21 cellular contexts compared by ENCODE assay signal in the genomic region with DNA sequence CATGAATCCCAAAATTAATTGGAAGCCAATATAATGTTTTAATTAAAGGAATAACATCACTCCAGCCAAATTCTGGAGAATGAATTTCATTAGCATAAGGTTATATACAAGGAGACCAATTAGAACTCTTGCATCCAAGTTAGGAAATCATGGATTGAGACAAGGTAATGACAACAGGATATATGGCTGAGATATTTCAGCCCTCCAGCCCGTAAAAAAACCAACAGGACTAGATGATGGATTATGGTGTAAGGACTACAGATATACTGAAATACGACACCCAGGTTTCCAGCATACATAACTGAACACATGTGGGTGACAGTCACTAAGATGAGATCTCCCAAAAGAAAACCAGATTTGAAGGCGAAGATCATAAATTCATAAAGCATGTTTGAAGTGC.
"Had no signal": no experiment of that assay in that cellular context is flagged by ENCODE, and none has a peak within 500 bp of the region (broad histone marks: within the 10 kb centered on the region; RNA-seq: fewer than 3 reads in every experiment).

No MANE protein-coding gene starts in this region.

- H3K27me3 ChIP-seq: brain microvascular endothelial cell, dorsolateral prefrontal cortex had no signal

- DNase-seq: activated CD4-positive, alpha-beta memory T cell treated with anti-CD3 and anti-CD28 coated beads, Interleukin-2, amount 10 ng/mL, durations not matched to agents 7 days and 5 days; activated CD4-positive, alpha-beta T cell treated with anti-CD3 and anti-CD28 coated beads for 1 hour; activated CD4-positive, alpha-beta T cell treated with anti-CD3 and anti-CD28 coated beads for 4 hours; activated CD4-positive, alpha-beta T cell treated with anti-CD3 and anti-CD28 coated beads, Interleukin-2, amount 10 ng/mL, durations not matched to agents 7 days and 5 days; activated CD4-positive, alpha-beta T cell treated with anti-CD3 and anti-CD28 coated beads, Interleukin-2, amount 50 U/mL, for 4 hours; activated CD8-positive, alpha-beta memory T cell treated with anti-CD3 and anti-CD28 coated beads, Interleukin-2, amount 50 U/mL, for 48 hours; activated gamma-delta T cell; activated naive CD4-positive, alpha-beta T cell; activated naive CD4-positive, alpha-beta T cell treated with anti-CD3 and anti-CD28 coated beads, Interleukin-2, amount 10 ng/mL, durations not matched to agents 7 days and 5 days; activated naive CD8-positive, alpha-beta T cell treated with anti-CD3 and anti-CD28 coated beads, Interleukin-2, amount 10 ng/mL, durations not matched to agents 7 days and 5 days; activated T-cell treated with anti-CD3 and anti-CD28 coated beads for 4 hours; activated T-cell treated with anti-CD3 and anti-CD28 coated beads, Interleukin-2, amount 50 U/mL, for 24 hours; activated T-cell treated with anti-CD3 and anti-CD28 coated beads, Interleukin-2, amount 50 U/mL, for 72 hours; brain microvascular endothelial cell; dorsolateral prefrontal cortex; effector memory CD4-positive, alpha-beta T cell; endodermal cell; foreskin fibroblast; head of caudate nucleus; hippocampal formation had no signal

- H3K27ac ChIP-seq: brain microvascular endothelial cell, coronary artery, dorsolateral prefrontal cortex had no signal

- H3K4me3 ChIP-seq: coronary artery, dorsolateral prefrontal cortex had no signal

- H3K36me3 ChIP-seq: brain microvascular endothelial cell had no signal
